Comparison of ENCODE assay signal across 8 cellular contexts in the genomic region with DNA sequence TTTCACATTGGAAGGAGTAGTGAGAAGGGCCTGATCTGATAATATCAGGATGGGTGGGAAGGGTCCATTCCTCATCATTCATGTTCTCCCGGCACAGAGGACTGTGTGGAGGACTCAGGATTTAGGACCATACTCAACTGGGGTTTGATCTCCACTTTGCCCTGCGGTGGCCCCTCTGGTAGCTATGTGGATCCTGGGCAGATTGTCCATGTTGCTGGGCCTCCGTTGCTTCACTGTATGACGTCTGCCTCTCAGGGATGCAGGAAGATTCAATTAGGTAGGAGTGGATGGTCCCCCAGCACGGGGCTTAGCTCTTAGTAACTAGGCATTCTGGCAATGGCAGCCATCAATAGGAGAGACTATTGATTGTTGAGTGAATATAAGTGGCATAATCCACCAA. TPM values are rescaled to one million over a fixed set of nuclear protein-coding genes. Genes with fewer than 3 reads are reported as not detected.
DNase-seq lines count a peak whose midpoint lies in the region; ATAC-seq, FAIRE-seq and TF ChIP-seq lines count a peak whose summit lies in the region.

No MANE protein-coding gene starts in this region.

- intact Hi-C loops in heart right ventricle (cut with DNase I), result loop anchor here (2.0 to 10.0 kb wide), 19 partner anchors 66 to 319 kb away; a partner anchor contains a TSS
- intact Hi-C loops in left cardiac atrium (cut with DNase I), result loop anchor here in 1 of 2 donors (5.0 to 10.0 kb wide), 3 partner anchors 73 to 179 kb away; no protein-coding TSS in a partner anchor
- intact Hi-C loops in GM12878 (cut with micrococcal nuclease; ENCODE audit: unreplicated experiment), result no loop called here
- intact Hi-C loops in upper lobe of right lung (cut with DNase I), result no loop called here

- peak overlapping the region; percentile 32 for H3K4me2 ChIP-seq in GM12878 (ENCODE audit: control insufficient read depth, insufficient read depth)
- no peak overlapping the region for H3K4me2 ChIP-seq in mesenchymal stem cell (ENCODE audit: low read length, poor library complexity, severe bottlenecking)

- no TSS peak for BruUV-seq in GM12878 (replicated peaks; lab: Mats Ljungman, UMichigan)

- H3K79me1 ChIP-seq in mesenchymal stem cell (replicated peaks; ENCODE audit: low read length, poor library complexity, severe bottlenecking), result peaks cover 11% of the 10 kb centered on the region

- no peak overlapping the region for H2AK5ac ChIP-seq in mesenchymal stem cell (ENCODE audit: low read length, severe bottlenecking)

- SMC1A ChIA-PET in GM12878 (lab: Charles Lee; ENCODE audit: uncharacterized antibody, unreplicated experiment), result interaction anchor here (0.7 to 1.3 kb wide), 6 partner anchors 24 to 373 kb away, joined by 3 to 4 read pairs (median 3); no protein-coding TSS in a partner anchor

- in situ Hi-C loops in GM12878 (cut with MboI), result no loop called here

- DNase-seq in heart right ventricle (no peak), left cardiac atrium (no peak), GM12878 (ENCODE audit: low read depth, low spot score) (no peak), mesenchymal stem cell (peak; percentile 54), upper lobe of right lung (no peak), urothelium cell line (ENCODE audit: low spot score) (no peak)
- DNase-seq in stimulated activated CD4-positive, alpha-beta T cell treated with anti-CD3 and anti-CD28 coated beads, Interleukin-4, amount 100 ng/mL, for 24 hours, result no peak

- H4K20me1 ChIP-seq in GM12878 (ENCODE audit: control insufficient read depth, insufficient read depth), result no peaks in the 10 kb centered on the region

- H2AFZ ChIP-seq in GM12878 (ENCODE audit: control insufficient read depth, low read depth, low read length), result no peak overlapping the region
- H2AFZ ChIP-seq in mesenchymal stem cell (ENCODE audit: low read depth, low read length), result no peak overlapping the region

- no peak overlapping the region for H2BK5ac ChIP-seq in mesenchymal stem cell (ENCODE audit: low read depth, low read length, poor library complexity, severe bottlenecking)

- CTCF ChIA-PET in GM12878 (lab: Yijun Ruan, JAX), result interaction anchor here (0.6 to 2.3 kb wide), 7 partner anchors 24 to 1053 kb away, joined by 3 to 6 read pairs (median 3); no protein-coding TSS in a partner anchor

- FAIRE-seq in GM12878 (lab: Jason Lieb, UNC) (no peak), urothelium cell line (lab: Jason Lieb, UNC) (no peak)

- no peak for TF ChIP-seq EP300 in GM12878 (IDR thresholded peaks at IDR 0.05; ENCODE audit: borderline replicate concordance in 1 of 2, control insufficient read depth in 1 of 2, low read depth in 2 of 2, low read length in 2 of 2)

- RAD21 ChIA-PET in GM12878 (lab: Charles Lee; ENCODE audit: unreplicated experiment), result interaction anchor here (0.7 to 1.2 kb wide), 3 partner anchors 24 to 129 kb away, joined by 3 read pairs; no protein-coding TSS in a partner anchor

- TF ChIP-seq CTCF in heart right ventricle (IDR thresholded peaks at IDR 0.05), result no peak
- no peak for TF ChIP-seq CTCF in GM12878 (IDR thresholded peaks at IDR 0.05 in 2 of 3, conservative IDR thresholded peaks at IDR 0.05 in 1 of 3; ENCODE audit: control insufficient read depth in 2 of 3, extremely low read depth in 1 of 3, insufficient read depth in 1 of 3, low read depth in 3 of 3, low read length in 3 of 3)
- TF ChIP-seq CTCF in upper lobe of right lung (IDR thresholded peaks at IDR 0.05), result no peak

- no peak for TF ChIP-seq RAD21 in GM12878 (IDR thresholded peaks at IDR 0.05; ENCODE audit: insufficient read depth, low read depth, low read length)

- peaks cover 0 to 51% (median 13%) of the 10 kb centered on the region in 9 donors for H3K36me3 ChIP-seq in heart right ventricle
- no peaks in the 10 kb centered on the region for H3K36me3 ChIP-seq in GM12878 (ENCODE audit: control insufficient read depth in 2 of 2, insufficient read depth in 2 of 2, low read length in 1 of 2)
- peaks cover 3 to 11% of the 10 kb centered on the region in 2 experiments for H3K36me3 ChIP-seq in mesenchymal stem cell (ENCODE audit: control insufficient read depth in 1 of 2, insufficient read depth in 2 of 2, low read depth in 1 of 2, low read length in 2 of 2)
- H3K36me3 ChIP-seq in upper lobe of right lung, result peaks cover 42% of the 10 kb centered on the region

- H4K8ac ChIP-seq in mesenchymal stem cell (ENCODE audit: low read length), result peak overlapping the region; percentile 36

- H3K4me3 ChIP-seq in heart right ventricle (peak overlapping the region; percentile 68 to 100 (median 92)), GM12878 (no peak overlapping the region), mesenchymal stem cell (ENCODE audit: insufficient read depth in 1 of 2, low read depth in 1 of 2, low read length in 2 of 2) (peak overlapping the region in 1 of 2 experiments; percentile 84), upper lobe of right lung (peak overlapping the region; percentile 99)

- H3K14ac ChIP-seq in mesenchymal stem cell (ENCODE audit: low read length in 2 of 2), result peak overlapping the region in 1 of 2 experiments; percentile 26

- peak overlapping the region; percentile 64 for H4K91ac ChIP-seq in mesenchymal stem cell (ENCODE audit: low read length)

- no peak overlapping the region for H3K23ac ChIP-seq in mesenchymal stem cell (ENCODE audit: low read length in 2 of 2)

- H3K27ac ChIP-seq in heart right ventricle (peak overlapping the region; percentile 91 to 99 (median 98)), GM12878 (ENCODE audit: control insufficient read depth, insufficient read depth) (no peak overlapping the region), mesenchymal stem cell (ENCODE audit: low read length, poor library complexity, severe bottlenecking) (no peak overlapping the region), upper lobe of right lung (peak overlapping the region; percentile 97)

- peak overlapping the region; percentile 46 to 47 for H2BK12ac ChIP-seq in mesenchymal stem cell (ENCODE audit: low read length in 2 of 2)

- H2BK15ac ChIP-seq in mesenchymal stem cell (ENCODE audit: low read depth, poor library complexity, severe bottlenecking), result no peak overlapping the region

- H3K27me3 ChIP-seq in heart right ventricle, result no peaks in the 10 kb centered on the region
- no peaks in the 10 kb centered on the region; a peak in 1 of 4 replicates for H3K27me3 ChIP-seq in GM12878 (replicated peaks in 1 of 2; ENCODE audit: control insufficient read depth in 2 of 2, insufficient read depth in 2 of 2, low read length in 1 of 2)
- no peaks in the 10 kb centered on the region for H3K27me3 ChIP-seq in mesenchymal stem cell (ENCODE audit: control insufficient read depth in 1 of 2, insufficient read depth in 1 of 2, low read length in 2 of 2)
- no peaks in the 10 kb centered on the region for H3K27me3 ChIP-seq in upper lobe of right lung

- WGBS in heart right ventricle, 2 donors, result 46 to 67% methylated on average over 5 of the region's 5 CpGs
- WGBS in GM12878 (ENCODE audit: insufficient coverage, insufficient replicate concordance, low lambda C conversion rate, missing lambda C conversion rate), result 45% methylated on average over 5 of the region's 5 CpGs
- 65% methylated on average over 5 of the region's 5 CpGs for WGBS in mesenchymal stem cell

- H3K9ac ChIP-seq in GM12878 (ENCODE audit: control insufficient read depth, insufficient read depth, low read length) (no peak overlapping the region), mesenchymal stem cell (ENCODE audit: low read length) (peak overlapping the region; percentile 82)

- H3K9me3 ChIP-seq in heart right ventricle (no peaks in the 10 kb centered on the region), GM12878 (replicated peaks; ENCODE audit: control insufficient read depth, insufficient read depth, low read length) (no peaks in the 10 kb centered on the region), mesenchymal stem cell (ENCODE audit: control insufficient read depth, low read length) (no peaks in the 10 kb centered on the region), upper lobe of right lung (no peaks in the 10 kb centered on the region)

- peak overlapping the region; percentile 44 for H2BK120ac ChIP-seq in mesenchymal stem cell (ENCODE audit: low read depth, low read length)

- POLR2A ChIA-PET in GM12878 (lab: Charles Lee), result no interaction called here

- H3K4me1 ChIP-seq in heart right ventricle (peaks cover 0 to 63% (median 38%) of the 10 kb centered on the region in 9 donors), GM12878 (ENCODE audit: control insufficient read depth, insufficient read depth, low read length) (peaks cover 11% of the 10 kb centered on the region), mesenchymal stem cell (ENCODE audit: control insufficient read depth, insufficient read depth, low read depth, low read length) (peaks cover 19% of the 10 kb centered on the region), upper lobe of right lung (peaks cover 50% of the 10 kb centered on the region)

- peak overlapping the region; percentile 51 to 60 for H3K18ac ChIP-seq in mesenchymal stem cell (ENCODE audit: low read depth in 1 of 2, low read length in 2 of 2)

- no peak for ATAC-seq in heart right ventricle
- no peak for ATAC-seq in left cardiac atrium
- ATAC-seq in GM12878, result no peak
- ATAC-seq in upper lobe of right lung, result no peak
- no peak for ATAC-seq in GM18520 (IDR thresholded peaks at IDR 0.05; ENCODE audit: unreplicated experiment)

- no peaks in the 10 kb centered on the region for H3K79me2 ChIP-seq in GM12878 (ENCODE audit: control insufficient read depth, insufficient read depth, low read length)

- peak overlapping the region in 1 of 2 experiments; percentile 31 for H3K4ac ChIP-seq in mesenchymal stem cell (ENCODE audit: low read depth in 1 of 2, low read length in 2 of 2)

- no peak for TF ChIP-seq POLR2A in GM12878 (IDR thresholded peaks at IDR 0.05; ENCODE audit: low read depth, low read length)

RNA-seq across cellular contexts. Expression of a gene that starts 2.3 kb away (rescaled TPM):
- total RNA-seq in heart right ventricle, result 10 to 100 TPM; 27.5 to 81.5 (median 46.5) TPM
- 10 to 100 TPM; 26.2 to 33.9 TPM for polyA plus RNA-seq in heart right ventricle
- 100 to 1,000 TPM in 1 of 2 donors, 10 to 100 TPM in 1; 48.7 to 114 TPM for total RNA-seq in left cardiac atrium
- total RNA-seq in GM12878 (2013; cell fraction: nucleolus; rRNA removed), result 2.2 and 2.7 TPM in 2 replicates
- total RNA-seq in GM12878 (2014; rRNA removed), result 3.1 and 3.4 TPM in 2 replicates
- total RNA-seq in GM12878 (2014; rRNA removed; fragmentation: Illumina TruSeq; extraction: Trizol), result 3.4 TPM in 2 replicates
- 8.6 and 10.1 TPM in 2 replicates for total RNA-seq in GM12878 (2021)
- 1.5 TPM for polyA plus RNA-seq in GM12878 (2011; ENCODE audit: low read depth)
- polyA plus RNA-seq in GM12878 (2011; rRNA removed), result 2.7 and 4.7 TPM in 2 replicates
- 3.7 TPM in 2 replicates for polyA plus RNA-seq in GM12878 (2011; cell fraction: cytosol; rRNA removed)
- polyA plus RNA-seq in GM12878 (2011; cell fraction: nucleus; rRNA removed), result 8.2 and 8.8 TPM in 2 replicates
- 2.3 and 3.3 TPM in 2 replicates for polyA plus RNA-seq in GM12878 (2012)
- polyA plus RNA-seq in GM12878 (2014; fragmentation: Illumina TruSeq; extraction: Trizol), result 6.5 and 7.8 TPM in 2 replicates
- polyA plus RNA-seq in GM12878 (2014; fragmentation: Nextera tagmentation; extraction: Ambion mirVana), result 1 to 10 TPM in 1 of 2 experiments, under 1 TPM in 1; 0.52 to 1.2 TPM
- 5.4 and 6.4 TPM in 2 replicates for polyA plus RNA-seq in GM12878 (2014; rRNA removed)
- 1 to 10 TPM; 3.8 to 3.9 TPM for polyA plus RNA-seq in GM12878 (2016; fragmentation: Nextera tagmentation; extraction: Ambion mirVana)
- polyA minus RNA-seq in GM12878 (2011; rRNA and poly(A)+ RNA removed), result 3.9 and 4.6 TPM in 2 replicates
- polyA minus RNA-seq in GM12878 (2011; cell fraction: cytosol; rRNA and poly(A)+ RNA removed), result 3.6 TPM in 2 replicates
- 3.4 and 6.3 TPM in 2 replicates for polyA minus RNA-seq in GM12878 (2011; cell fraction: nucleus; rRNA and poly(A)+ RNA removed)
- 85.3 TPM for polyA plus RNA-seq in mesenchymal stem cell (2013, experiment 1 of 2)
- polyA plus RNA-seq in mesenchymal stem cell (2013, experiment 2 of 2), result 83.5 TPM
- total RNA-seq in upper lobe of right lung, result 195 TPM

Comparison
In these comparisons a context has a peak if more than half of its experiments do, and no peak if none do; other contexts are left out.
1. H3K27ac ChIP-seq: peak in heart right ventricle (10 of 10) and upper lobe of right lung (single experiment); none in GM12878 (single experiment) and mesenchymal stem cell (single experiment).
2. intact Hi-C loops: an anchor here in heart right ventricle (2.0 to 10.0 kb wide); none called in GM12878 and upper lobe of right lung.